ENCODE assay signal across 2 cellular contexts in genomic region chr3:60365360-60365759, GRCh38.
A peak's percentile ranks its signal among the peaks of the same experiment; 100 is the strongest.
TF ChIP-seq lines count a peak whose summit lies in the region.

No MANE protein-coding gene starts in this region.

TF ChIP-seq in HCT116, 20 proteins besides CTCF, POLR2A, EP300 and RAD21:
- no peak for TF ChIP-seq CEBPB (IDR thresholded peaks at IDR 0.05; ENCODE audit: low read depth)
- TF ChIP-seq FOSL1 (IDR thresholded peaks at IDR 0.05; ENCODE audit: low read depth): peak; percentile 33; the same call in 1 of the 2 replicates
TF ChIP-seq in HCT116: peak in this region for 1.

TF ChIP-seq in GM12878, 131 proteins besides CTCF, POLR2A, EP300 and RAD21 (continues in another document):
- no peak for TF ChIP-seq NRF1 (conservative IDR thresholded peaks at IDR 0.05; ENCODE audit: low read depth, low read length)
- TF ChIP-seq IKZF2 (IDR thresholded peaks at IDR 0.05): no peak
- no peak for TF ChIP-seq BHLHE40 (IDR thresholded peaks at IDR 0.05; ENCODE audit: borderline replicate concordance in 1 of 2, low read depth in 2 of 2, low read length in 1 of 2)
- TF ChIP-seq CREM (IDR thresholded peaks at IDR 0.05; ENCODE audit: low read depth): peak; percentile 79
- no peak for TF ChIP-seq KDM1A (IDR thresholded peaks at IDR 0.05; ENCODE audit: borderline replicate concordance)
- TF ChIP-seq MTA3 (IDR thresholded peaks at IDR 0.05; ENCODE audit: borderline replicate concordance, low read length): peak; percentile 40; the same call in 1 of the 2 replicates
- no peak for TF ChIP-seq MYC (IDR thresholded peaks at IDR 0.05; ENCODE audit: insufficient read depth, insufficient read length, insufficient replicate concordance, low read length, severe bottlenecking)
- TF ChIP-seq NBN (IDR thresholded peaks at IDR 0.05): no peak
- TF ChIP-seq RUNX3 (IDR thresholded peaks at IDR 0.05; ENCODE audit: low read length): peak; percentile 76; the same call in 1 of the 2 replicates
- TF ChIP-seq MEF2A (IDR thresholded peaks at IDR 0.05; ENCODE audit: insufficient read depth, low read depth, low read length): peak; percentile 94
- no peak for TF ChIP-seq TARDBP (IDR thresholded peaks at IDR 0.05; ENCODE audit: borderline replicate concordance)
- no peak for TF ChIP-seq USF2 (IDR thresholded peaks at IDR 0.05; ENCODE audit: borderline replicate concordance, low read depth, low read length)
- TF ChIP-seq KLF5 (IDR thresholded peaks at IDR 0.05; ENCODE audit: partially characterized antibody): no peak
- TF ChIP-seq SRF (IDR thresholded peaks at IDR 0.05; ENCODE audit: low read depth in 2 of 2, low read length in 2 of 2): no peak
- no peak for TF ChIP-seq CHD1 (IDR thresholded peaks at IDR 0.05; ENCODE audit: low read depth, low read length)
- no peak for TF ChIP-seq SIN3A (IDR thresholded peaks at IDR 0.05; ENCODE audit: low read depth, low read length)
- peak; percentile 88 for TF ChIP-seq ATF2 (IDR thresholded peaks at IDR 0.05; ENCODE audit: low read length)
- peak; percentile 94 for TF ChIP-seq NFIC (IDR thresholded peaks at IDR 0.05; ENCODE audit: low read depth, low read length)
- TF ChIP-seq SUPT20H (IDR thresholded peaks at IDR 0.05; ENCODE audit: borderline replicate concordance, control insufficient read depth, low read depth, low read length): no peak
- no peak for TF ChIP-seq SP1 (IDR thresholded peaks at IDR 0.05; ENCODE audit: low read depth, low read length)
- TF ChIP-seq RELA (IDR thresholded peaks at IDR 0.05; ENCODE audit: borderline replicate concordance, partially characterized antibody): no peak
- no peak for TF ChIP-seq IRF3 (IDR thresholded peaks at IDR 0.05)
- TF ChIP-seq TCF7 (IDR thresholded peaks at IDR 0.05; ENCODE audit: borderline replicate concordance): peak; percentile 32; the same call in 1 of the 2 replicates
- no peak for TF ChIP-seq RFX5 (IDR thresholded peaks at IDR 0.05; ENCODE audit: low read depth, low read length)
- TF ChIP-seq PKNOX1 (IDR thresholded peaks at IDR 0.05): no peak
- TF ChIP-seq NKRF (conservative IDR thresholded peaks at IDR 0.05): no peak
- no peak for TF ChIP-seq MYB (IDR thresholded peaks at IDR 0.05; ENCODE audit: borderline replicate concordance, low read depth, low read length)
- TF ChIP-seq RAD51 (IDR thresholded peaks at IDR 0.05): no peak
- TF ChIP-seq EZH2 (IDR thresholded peaks at IDR 0.05; ENCODE audit: borderline replicate concordance, control insufficient read depth, low read depth, low read length): no peak
- TF ChIP-seq SKIL (IDR thresholded peaks at IDR 0.05; ENCODE audit: low read depth, poor library complexity, severe bottlenecking): no peak
- TF ChIP-seq BCLAF1 (IDR thresholded peaks at IDR 0.05): no peak
- no peak for TF ChIP-seq ZNF687 (IDR thresholded peaks at IDR 0.05)
- no peak for TF ChIP-seq ETV6 (conservative IDR thresholded peaks at IDR 0.05 in 1 of 2, IDR thresholded peaks at IDR 0.05 in 1 of 2; ENCODE audit: borderline replicate concordance in 1 of 2, low read depth in 1 of 2)
- no peak for TF ChIP-seq ATF3 (IDR thresholded peaks at IDR 0.05; ENCODE audit: borderline replicate concordance, extremely low read depth, low read depth, low read length)
- TF ChIP-seq RB1 (IDR thresholded peaks at IDR 0.05; ENCODE audit: borderline replicate concordance): no peak
- peak; percentile 67; the same call in 1 of the 2 replicates for TF ChIP-seq CREB1 (IDR thresholded peaks at IDR 0.05; ENCODE audit: low read depth)
- peak; percentile 90; the same call in 1 of the 2 replicates for TF ChIP-seq FOXM1 (IDR thresholded peaks at IDR 0.05; ENCODE audit: low read depth, low read length)
- no peak for TF ChIP-seq YBX1 (IDR thresholded peaks at IDR 0.05)
- TF ChIP-seq JUNB (IDR thresholded peaks at IDR 0.05): peak; percentile 95
- no peak for TF ChIP-seq RBBP5 (conservative IDR thresholded peaks at IDR 0.05)
- TF ChIP-seq ZBED1 (IDR thresholded peaks at IDR 0.05; ENCODE audit: borderline replicate concordance): peak; percentile 46; the same call in 1 of the 2 replicates
- no peak for TF ChIP-seq POU2F2 (IDR thresholded peaks at IDR 0.05; ENCODE audit: borderline replicate concordance, low read depth, low read length)
- TF ChIP-seq SMARCA5 (IDR thresholded peaks at IDR 0.05): no peak
- TF ChIP-seq BMI1 (IDR thresholded peaks at IDR 0.05; ENCODE audit: borderline replicate concordance): no peak
- no peak for TF ChIP-seq FOS (IDR thresholded peaks at IDR 0.05; ENCODE audit: borderline replicate concordance, extremely low read depth, insufficient read length)
- 0 out of 4 replicates have a peak, but pooled peaks of 1 of the 2 experiments have one; percentile 48 for TF ChIP-seq CEBPB (IDR thresholded peaks at IDR 0.05; ENCODE audit: borderline replicate concordance in 1 of 2, low read depth in 2 of 2, low read length in 2 of 2)
- TF ChIP-seq CBFB (IDR thresholded peaks at IDR 0.05; ENCODE audit: low read depth): no peak; the same call in 1 of the 2 replicates
- TF ChIP-seq POLR2AphosphoS2 (IDR thresholded peaks at IDR 0.05; ENCODE audit: low read depth, low read length): no peak
